21 cellular contexts compared by ENCODE assay signal in genomic region chr3:141915016-141915415, GRCh38.
"Had no signal": no experiment of that assay in that cellular context is flagged by ENCODE, and none has a peak within 500 bp of the region (broad histone marks: within the 10 kb centered on the region; RNA-seq: fewer than 3 reads in every experiment).

No MANE protein-coding gene starts in this region.

- H3K27me3 ChIP-seq: ascending aorta, cardiac muscle cell had no signal

- H3K9me3 ChIP-seq: ascending aorta, left ventricle myocardium inferior had no signal

- ATAC-seq: activated CD4-positive, CD25-positive, alpha-beta regulatory T cell treated with anti-CD3 and anti-CD28 coated beads, Interleukin-2, amount 50 U/mL, for 24 hours; activated T-cell treated with anti-CD3 and anti-CD28 coated beads, Interleukin-2, amount 50 U/mL, for 4 hours; naive thymus-derived CD8-positive, alpha-beta T cell; sciatic nerve; stimulated activated naive CD8-positive, alpha-beta T cell treated with anti-CD3 and anti-CD28 coated beads, Interleukin-15, amount 100 ng/mL, for 72 hours; T-cell had no signal

- H3K79me2 ChIP-seq: parathyroid adenoma had no signal

- H3K4me3 ChIP-seq: ascending aorta, cardiac muscle cell, left ventricle myocardium inferior, smooth muscle cell had no signal

- H3K9ac ChIP-seq: parathyroid adenoma had no signal

- DNase-seq: activated CD4-positive, alpha-beta T cell treated with anti-CD3 and anti-CD28 coated beads, Interleukin-2, amount 50 U/mL, for 1 hour; activated CD8-positive, alpha-beta memory T cell treated with anti-CD3 and anti-CD28 coated beads, Interleukin-2, amount 50 U/mL, for 4 hours; activated naive CD4-positive, alpha-beta T cell treated with anti-CD3 and anti-CD28 coated beads for 36 hours; activated T-cell treated with anti-CD3 and anti-CD28 coated beads, Interleukin-2, amount 50 U/mL, for 4 hours; dermis blood vessel endothelial cell; head of caudate nucleus; kidney; left ventricle myocardium inferior; naive thymus-derived CD8-positive, alpha-beta T cell; stimulated activated CD4-positive, alpha-beta T cell treated with anti-CD3 and anti-CD28 coated beads, Interleukin-4, amount 100 ng/mL, for 1 hour; stimulated activated naive CD8-positive, alpha-beta T cell treated with anti-CD3 and anti-CD28 coated beads, Interleukin-15, amount 100 ng/mL, for 72 hours; T-cell; trophoblast cell had no signal

- H3K4me1 ChIP-seq: ascending aorta, left ventricle myocardium inferior, parathyroid adenoma had no signal

- H3K4me2 ChIP-seq: smooth muscle cell had no signal

- H3K27ac ChIP-seq: ascending aorta, cardiac muscle cell, epithelial cell of prostate, left ventricle myocardium inferior, parathyroid adenoma had no signal

- H2AFZ ChIP-seq: parathyroid adenoma had no signal

- FAIRE-seq: frontal cortex, kidney had no signal
